Comparison of ENCODE assay signal across 14 cellular contexts in the genomic region with DNA sequence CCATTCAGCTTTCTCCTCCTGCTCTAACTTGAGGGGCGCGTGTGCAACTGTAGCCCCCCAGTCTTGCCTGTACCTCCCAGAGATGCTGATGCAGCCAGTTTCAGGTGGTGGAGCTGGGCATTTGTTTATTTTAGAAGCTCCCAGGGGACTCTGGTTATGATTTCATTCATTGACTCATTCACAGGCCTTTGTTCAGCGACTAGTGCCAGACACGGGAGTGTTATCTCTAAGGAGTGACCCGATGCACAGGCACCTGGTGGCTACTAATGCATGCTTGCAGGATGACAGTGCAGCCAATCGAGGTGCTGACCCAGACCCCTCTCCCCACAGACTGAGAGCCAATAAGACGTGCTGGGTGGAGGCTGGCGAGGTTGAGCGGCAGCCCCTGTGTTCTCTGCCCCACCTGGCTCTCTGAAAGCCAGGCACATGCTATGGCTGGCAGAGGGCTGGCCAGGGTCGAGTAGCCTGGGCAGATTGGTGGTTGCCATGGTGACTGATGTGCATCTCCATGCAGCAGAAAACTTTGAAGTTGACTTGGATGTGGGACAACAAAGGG. TPM values are rescaled to one million over a fixed set of nuclear protein-coding genes. Genes with fewer than 3 reads are reported as not detected.
A peak's percentile ranks its signal among the peaks of the same experiment; 100 is the strongest.
DNase-seq lines count a peak whose midpoint lies in the region; ATAC-seq and TF ChIP-seq lines count a peak whose summit lies in the region.
"Had no signal": no experiment of that assay in that cellular context is flagged by ENCODE, and none has a peak within 500 bp of the region (broad histone marks: within the 10 kb centered on the region; RNA-seq: fewer than 3 reads in every experiment).

No MANE protein-coding gene starts in this region.

- H3K9me3 ChIP-seq in Caco-2 (no peaks in the 10 kb centered on the region), HCT116 (ENCODE audit: control insufficient read depth in 1 of 2, insufficient read depth in 1 of 2, low read depth in 1 of 2, low read length in 2 of 2) (no peaks in the 10 kb centered on the region)
- H3K9me3 ChIP-seq: heart right ventricle had no signal

- 0 out of 2 replicates have a peak, but pooled peaks cover 5% of the 10 kb centered on the region for H3K4me1 ChIP-seq in Caco-2
- H3K4me1 ChIP-seq in HCT116 (ENCODE audit: control insufficient read depth in 1 of 2, insufficient read depth in 2 of 2, low read length in 2 of 2), result peaks cover 3 to 21% of the 10 kb centered on the region in 2 experiments; a peak in 2 of 4 replicates

- no peaks in the 10 kb centered on the region for H3K27me3 Mint-ChIP-seq in Caco-2 (ENCODE audit: insufficient read depth, unreplicated experiment)

- CTCF ChIA-PET in Caco-2 (lab: Charles Lee), result no interaction called here
- CTCF ChIA-PET in HCT116 (lab: Charles Lee), result no interaction called here

- H3K27ac Mint-ChIP-seq in Caco-2 (ENCODE audit: unreplicated experiment), result no peak overlapping the region
- H3K27ac Mint-ChIP-seq: CD8-positive, alpha-beta memory T cell had no signal

- no peak for TF ChIP-seq POLR2A in HCT116 (IDR thresholded peaks at IDR 0.05; ENCODE audit: borderline replicate concordance, extremely low read depth, insufficient read depth, insufficient read length)

- no peaks in the 10 kb centered on the region for H3K79me2 ChIP-seq in HCT116 (ENCODE audit: insufficient read depth, low read length)

- no peak for TF ChIP-seq RAD21 in HCT116 (IDR thresholded peaks at IDR 0.05; ENCODE audit: low read depth)

- no peaks in the 10 kb centered on the region for H3K36me3 Mint-ChIP-seq in Caco-2 (ENCODE audit: insufficient read depth, unreplicated experiment)
- H3K36me3 Mint-ChIP-seq: CD8-positive, alpha-beta memory T cell had no signal

- H3K4me3 ChIP-seq in Caco-2 (ENCODE audit: low read depth, low read length) (no peak overlapping the region), HCT116 (replicated peaks in 1 of 2; ENCODE audit: low read depth in 1 of 2, low read length in 2 of 2) (no peak overlapping the region)
- H3K4me3 ChIP-seq: heart right ventricle had no signal

- intact Hi-C loops in Caco-2 (cut with micrococcal nuclease; ENCODE audit: unreplicated experiment), result loop anchor here (10.0 kb wide), 1 partner anchor 204 kb away; no protein-coding TSS in a partner anchor
- intact Hi-C loops in HCT116 (cut with micrococcal nuclease), result no loop called here

- no peaks in the 10 kb centered on the region for H4K20me1 ChIP-seq in HCT116 (ENCODE audit: insufficient read depth)

- no peak overlapping the region for H3K9ac ChIP-seq in HCT116 (ENCODE audit: low read length)

- no peak overlapping the region for H2AFZ ChIP-seq in HCT116 (ENCODE audit: low read depth, low read length, poor library complexity, severe bottlenecking)

- H3K27ac ChIP-seq in HCT116 (ENCODE audit: low read depth, low read length), result no peak overlapping the region
- H3K27ac ChIP-seq: heart right ventricle had no signal

- TF ChIP-seq CTCF in Caco-2 (IDR thresholded peaks at IDR 0.05; ENCODE audit: insufficient read depth in 1 of 2, low read depth in 1 of 2, low read length in 1 of 2, severe bottlenecking in 1 of 2, unreplicated experiment in 1 of 2) (no peak), HCT116 (IDR thresholded peaks at IDR 0.05 in 2 of 3, conservative IDR thresholded peaks at IDR 0.05 in 1 of 3; ENCODE audit: borderline replicate concordance in 1 of 3, insufficient read depth in 1 of 3, low read depth in 2 of 3, low read length in 2 of 3) (no peak)

- H3K27me3 ChIP-seq in Caco-2 (replicated peaks; ENCODE audit: control insufficient read depth, insufficient read depth, low read length) (no peaks in the 10 kb centered on the region), HCT116 (ENCODE audit: insufficient read depth, low read length) (no peaks in the 10 kb centered on the region)

- POLR2A ChIA-PET in Caco-2 (lab: Charles Lee) (no interaction called here), HCT116 (lab: Charles Lee) (no interaction called here)

- ATAC-seq in HCT116 (peak; percentile 72), GM21737 (IDR thresholded peaks at IDR 0.05; ENCODE audit: unreplicated experiment) (no peak)
- ATAC-seq: heart right ventricle had no signal

- BruUV-seq in Caco-2 (replicated peaks; lab: Mats Ljungman, UMichigan) (no TSS peak), HCT116 (replicated peaks; lab: Mats Ljungman, UMichigan) (no TSS peak)

- RAD21 ChIA-PET in HCT116 (lab: Charles Lee; ENCODE audit: low non-redundant PET in 1 of 2, low total read pairs in 2 of 2, uncharacterized antibody in 2 of 2, unreplicated experiment in 2 of 2), result no interaction called here

- no peaks in the 10 kb centered on the region for H3K9me2 ChIP-seq in HCT116 (ENCODE audit: insufficient read depth)

- no peaks in the 10 kb centered on the region for H3K36me3 ChIP-seq in Caco-2 (ENCODE audit: control insufficient read depth, insufficient read depth, low read length)
- no peaks in the 10 kb centered on the region for H3K36me3 ChIP-seq in HCT116 (ENCODE audit: control insufficient read depth in 1 of 2, insufficient read depth in 2 of 2, low read length in 2 of 2)
- H3K36me3 ChIP-seq: heart right ventricle had no signal

- no peak overlapping the region for H3K4me3 Mint-ChIP-seq in Caco-2 (ENCODE audit: unreplicated experiment)
- H3K4me3 Mint-ChIP-seq: CD8-positive, alpha-beta memory T cell had no signal

- no peaks in the 10 kb centered on the region for H3K9me3 Mint-ChIP-seq in Caco-2 (ENCODE audit: unreplicated experiment)
- H3K9me3 Mint-ChIP-seq: CD8-positive, alpha-beta memory T cell had no signal

- H3K4me2 ChIP-seq in HCT116 (ENCODE audit: low read length), result peak overlapping the region; percentile 35

- peak; percentile 19 to 55 for DNase-seq in Caco-2
- peak; percentile 69 for DNase-seq in HCT116 (ENCODE audit: low read depth, low spot score)
- DNase-seq in RPMI7951 (ENCODE audit: low read depth), result peak; percentile 23
- peak; percentile 61 for DNase-seq in iPS-NIHi11 (ENCODE audit: low spot score)
- DNase-seq in globus pallidus (ENCODE audit: low spot score), result no peak
- DNase-seq in cerebellum (ENCODE audit: low spot score), result no peak
- DNase-seq in hippocampal formation (lab: John Stamatoyannopoulos, UW), result no peak
- DNase-seq: CD8-positive, alpha-beta memory T cell; dermis blood vessel endothelial cell; heart right ventricle had no signal

- no peaks in the 10 kb centered on the region for H3K4me1 Mint-ChIP-seq in Caco-2 (ENCODE audit: low read depth, unreplicated experiment)

TF ChIP-seq in HCT116, 20 proteins besides CTCF, POLR2A, EP300 and RAD21:
- TF ChIP-seq, protein P1, sequence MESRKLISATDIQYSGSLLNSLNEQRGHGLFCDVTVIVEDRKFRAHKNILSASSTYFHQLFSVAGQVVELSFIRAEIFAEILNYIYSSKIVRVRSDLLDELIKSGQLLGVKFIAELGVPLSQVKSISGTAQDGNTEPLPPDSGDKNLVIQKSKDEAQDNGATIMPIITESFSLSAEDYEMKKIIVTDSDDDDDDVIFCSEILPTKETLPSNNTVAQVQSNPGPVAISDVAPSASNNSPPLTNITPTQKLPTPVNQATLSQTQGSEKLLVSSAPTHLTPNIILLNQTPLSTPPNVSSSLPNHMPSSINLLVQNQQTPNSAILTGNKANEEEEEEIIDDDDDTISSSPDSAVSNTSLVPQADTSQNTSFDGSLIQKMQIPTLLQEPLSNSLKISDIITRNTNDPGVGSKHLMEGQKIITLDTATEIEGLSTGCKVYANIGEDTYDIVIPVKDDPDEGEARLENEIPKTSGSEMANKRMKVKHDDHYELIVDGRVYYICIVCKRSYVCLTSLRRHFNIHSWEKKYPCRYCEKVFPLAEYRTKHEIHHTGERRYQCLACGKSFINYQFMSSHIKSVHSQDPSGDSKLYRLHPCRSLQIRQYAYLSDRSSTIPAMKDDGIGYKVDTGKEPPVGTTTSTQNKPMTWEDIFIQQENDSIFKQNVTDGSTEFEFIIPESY (IDR thresholded peaks at IDR 0.05; ENCODE audit: extremely low read depth, insufficient replicate concordance, low read length), result no peak
- TF ChIP-seq, protein P2, sequence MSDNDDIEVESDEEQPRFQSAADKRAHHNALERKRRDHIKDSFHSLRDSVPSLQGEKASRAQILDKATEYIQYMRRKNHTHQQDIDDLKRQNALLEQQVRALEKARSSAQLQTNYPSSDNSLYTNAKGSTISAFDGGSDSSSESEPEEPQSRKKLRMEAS (IDR thresholded peaks at IDR 0.05), result peak; percentile 34; the same call in 1 of the 2 replicates

RNA-seq across cellular contexts. Expression of a gene that starts 19.7 kb away (rescaled TPM):
- total RNA-seq in Caco-2 (2022), result not detected in 2 replicates
- total RNA-seq in HCT116 (2021; ENCODE audit: unreplicated experiment), result not detected
- polyA plus RNA-seq in HCT116 (2012), result 0.04 TPM in 1 of 2 replicates, not detected in the other
- not detected in 2 replicates for total RNA-seq in RPMI7951 (2014; rRNA removed; shearing (Covaris generic))
- 6.5 TPM for total RNA-seq in cerebellum
- total RNA-seq: dermis blood vessel endothelial cell, SK-MEL-5 had no signal

RNA-seq across cellular contexts. Expression of a gene that starts 23.9 kb away (rescaled TPM):
- total RNA-seq in Caco-2 (2022) (not detected in 2 replicates), HCT116 (2021; ENCODE audit: unreplicated experiment) (not detected), cerebellum (not detected)
- not detected in 2 replicates for polyA plus RNA-seq in HCT116 (2012)
- total RNA-seq in RPMI7951 (2014; rRNA removed; shearing (Covaris generic)), result not detected in 2 replicates
- total RNA-seq: CD8-positive, alpha-beta memory T cell; dermis blood vessel endothelial cell; heart right ventricle; mononuclear cell; SK-MEL-5; ureter had no signal
- polyA plus RNA-seq: CD8-positive, alpha-beta memory T cell; heart right ventricle had no signal

Comparison
In these comparisons a context has a peak if more than half of its experiments do, and no peak if none do; other contexts are left out.
1. DNase-seq: peak in Caco-2 (2 of 2), HCT116 (single experiment), RPMI7951 (single experiment) and iPS-NIHi11 (single experiment); none in globus pallidus (single experiment), cerebellum (single experiment) and hippocampal formation (0 of 2).